Comparison of ENCODE assay signal across 10 cellular contexts in the genomic region with DNA sequence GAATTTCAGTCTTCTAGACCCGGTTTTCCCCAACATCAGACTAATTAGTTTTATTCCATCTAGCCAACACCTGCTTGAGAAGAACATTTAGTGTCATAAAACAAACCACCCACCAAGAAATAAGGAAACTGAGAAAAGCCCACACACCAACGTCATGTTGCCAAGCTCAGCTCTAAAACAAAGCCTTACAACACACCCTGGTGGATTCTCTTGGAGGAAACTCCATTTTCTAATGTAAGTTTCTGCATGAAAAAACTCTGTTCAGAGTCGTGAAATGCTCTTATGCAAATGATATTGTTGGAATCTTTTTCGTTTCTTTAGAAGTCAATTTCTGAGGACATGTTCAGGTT.
DNase-seq lines count a peak whose midpoint lies in the region; ATAC-seq and TF ChIP-seq lines count a peak whose summit lies in the region.
"Had no signal": no experiment of that assay in that cellular context is flagged by ENCODE, and none has a peak within 500 bp of the region (broad histone marks: within the 10 kb centered on the region; RNA-seq: fewer than 3 reads in every experiment).

No MANE protein-coding gene starts in this region.

- peaks cover 53% of the 10 kb centered on the region for H3K4me1 ChIP-seq in DND-41 (ENCODE audit: insufficient read depth, low read length)
- H3K4me1 ChIP-seq in endodermal cell (ENCODE audit: control insufficient read depth, insufficient read depth, low read length): no peaks in the 10 kb centered on the region

- TF ChIP-seq CTCF in DND-41 (IDR thresholded peaks at IDR 0.05; ENCODE audit: borderline replicate concordance, extremely low read depth, low read length, poor library complexity, severe bottlenecking): no peak
- no peak for TF ChIP-seq CTCF in endodermal cell (conservative IDR thresholded peaks at IDR 0.05)

- H3K4me3 Mint-ChIP-seq in endodermal cell: no peak overlapping the region
- no peak overlapping the region for H3K4me3 Mint-ChIP-seq in activated CD4-positive, alpha-beta T cell treated with anti-CD3 and anti-CD28 coated beads, Interleukin-2, amount 10 ng/mL, durations not matched to agents 24 days and 14 days
- H3K4me3 Mint-ChIP-seq: B cell had no signal

- H3K36me3 Mint-ChIP-seq in endodermal cell (ENCODE audit: low read depth): no peaks in the 10 kb centered on the region
- H3K36me3 Mint-ChIP-seq in activated CD4-positive, alpha-beta T cell treated with anti-CD3 and anti-CD28 coated beads, Interleukin-2, amount 10 ng/mL, durations not matched to agents 24 days and 14 days (ENCODE audit: low read depth): no peaks in the 10 kb centered on the region

- DNase-seq in DND-41: no peak
- peak; percentile 20 for DNase-seq in GM19240 (ENCODE audit: insufficient read length, low spot score)
- DNase-seq in endodermal cell: no peak
- DNase-seq in dedifferentiated amniotic fluid mesenchymal stem cell (ENCODE audit: extremely low spot score): no peak
- DNase-seq in mucosa of gallbladder (ENCODE audit: low spot score): no peak
- no peak for DNase-seq in activated CD4-positive, alpha-beta T cell treated with anti-CD3 and anti-CD28 coated beads, Interleukin-2, amount 10 ng/mL, durations not matched to agents 24 days and 14 days
- DNase-seq: activated naive CD4-positive, alpha-beta T cell treated with Interleukin-2 at 50 U/mL for 16 hours had no signal

- H3K27ac Mint-ChIP-seq in endodermal cell: no peak overlapping the region
- no peak overlapping the region for H3K27ac Mint-ChIP-seq in activated CD4-positive, alpha-beta T cell treated with anti-CD3 and anti-CD28 coated beads, Interleukin-2, amount 10 ng/mL, durations not matched to agents 24 days and 14 days
- H3K27ac Mint-ChIP-seq: B cell had no signal

- no peaks in the 10 kb centered on the region for H3K9me3 ChIP-seq in DND-41 (ENCODE audit: insufficient read depth, low read length, severe bottlenecking)
- no peaks in the 10 kb centered on the region for H3K9me3 ChIP-seq in endodermal cell (ENCODE audit: control insufficient read depth, low read length)

- H3K36me3 ChIP-seq in DND-41 (ENCODE audit: insufficient read depth, low read length) (no peaks in the 10 kb centered on the region), endodermal cell (ENCODE audit: control insufficient read depth, insufficient read depth, low read length) (no peaks in the 10 kb centered on the region)

- peaks cover 4% of the 10 kb centered on the region for H3K4me1 Mint-ChIP-seq in endodermal cell
- H3K4me1 Mint-ChIP-seq in activated CD4-positive, alpha-beta T cell treated with anti-CD3 and anti-CD28 coated beads, Interleukin-2, amount 10 ng/mL, durations not matched to agents 24 days and 14 days: peaks cover 1% of the 10 kb centered on the region
- H3K4me1 Mint-ChIP-seq: B cell had no signal

- peaks cover 2% of the 10 kb centered on the region for H3K27me3 Mint-ChIP-seq in endodermal cell (ENCODE audit: insufficient read depth)
- H3K27me3 Mint-ChIP-seq in activated CD4-positive, alpha-beta T cell treated with anti-CD3 and anti-CD28 coated beads, Interleukin-2, amount 10 ng/mL, durations not matched to agents 24 days and 14 days: peaks cover 16% of the 10 kb centered on the region

- no peak overlapping the region for H3K4me3 ChIP-seq in DND-41 (ENCODE audit: low read depth in 1 of 2, low read length in 2 of 2)
- H3K4me3 ChIP-seq in endodermal cell (ENCODE audit: low read length): no peak overlapping the region

- H3K79me2 ChIP-seq in DND-41 (ENCODE audit: insufficient read depth, low read length): peaks cover 20% of the 10 kb centered on the region

- H3K27ac ChIP-seq in DND-41 (ENCODE audit: low read length) (peak overlapping the region; percentile 92), endodermal cell (ENCODE audit: low read depth, low read length) (no peak overlapping the region)

- WGBS in endodermal cell (ENCODE audit: insufficient coverage in 1 of 2, insufficient read length in 1 of 2), 2 experiments: 40 to 41% methylated on average over 2 to 4 of the region's 4 CpGs

- no peaks in the 10 kb centered on the region for H3K27me3 ChIP-seq in DND-41 (ENCODE audit: insufficient read depth, low read length, poor library complexity)
- H3K27me3 ChIP-seq in endodermal cell (ENCODE audit: control insufficient read depth, insufficient read depth, low read length, poor library complexity, severe bottlenecking): no peaks in the 10 kb centered on the region

- H3K9ac ChIP-seq in DND-41 (ENCODE audit: low read depth, low read length) (no peak overlapping the region), endodermal cell (ENCODE audit: extremely low read depth, low read length, poor library complexity, severe bottlenecking) (no peak overlapping the region)

- H3K4me2 ChIP-seq in DND-41 (ENCODE audit: insufficient read depth, low read length): no peak overlapping the region; the same call in 1 of the 2 replicates

- peak overlapping the region; percentile 6; the same call in 1 of the 2 replicates for H2AFZ ChIP-seq in DND-41 (ENCODE audit: low read depth, low read length)

- no peaks in the 10 kb centered on the region for H3K9me3 Mint-ChIP-seq in endodermal cell
- H3K9me3 Mint-ChIP-seq in activated CD4-positive, alpha-beta T cell treated with anti-CD3 and anti-CD28 coated beads, Interleukin-2, amount 10 ng/mL, durations not matched to agents 24 days and 14 days: no peaks in the 10 kb centered on the region

- intact Hi-C loops in activated CD4-positive, alpha-beta T cell treated with anti-CD3 and anti-CD28 coated beads, Interleukin-2, amount 10 ng/mL, durations not matched to agents 24 days and 14 days (cut with micrococcal nuclease): no loop called here

- no peaks in the 10 kb centered on the region for H4K20me1 ChIP-seq in DND-41 (ENCODE audit: insufficient read depth, low read length)

- ATAC-seq in DND-41 (ENCODE audit: insufficient read depth, low read depth) (no peak), HG02759 (IDR thresholded peaks at IDR 0.05; ENCODE audit: unreplicated experiment) (peak; percentile 69), HG03558 (IDR thresholded peaks at IDR 0.05; ENCODE audit: extremely low read depth, unreplicated experiment) (peak; percentile 39)
